26 cellular contexts compared by ENCODE assay signal in genomic region chr1:244640917-244641316, GRCh38.
"Had no signal": no experiment of that assay in that cellular context is flagged by ENCODE, and none has a peak within 500 bp of the region (broad histone marks: within the 10 kb centered on the region; RNA-seq: fewer than 3 reads in every experiment).

No MANE protein-coding gene starts in this region.

- H3K4me1 ChIP-seq: colonic mucosa, esophagus muscularis mucosa, esophagus squamous epithelium, foreskin keratinocyte, gastrocnemius medialis, gastroesophageal sphincter, heart left ventricle, heart right ventricle had no signal

- H3K27me3 ChIP-seq: colonic mucosa, dorsolateral prefrontal cortex, esophagus muscularis mucosa, esophagus squamous epithelium, gastrocnemius medialis, gastroesophageal sphincter had no signal

- FAIRE-seq: endometrium, endothelial cell of umbilical vein, frontal cortex had no signal

- H3K4me3 ChIP-seq: colonic mucosa, coronary artery, dorsolateral prefrontal cortex, esophagus muscularis mucosa, esophagus squamous epithelium, gastrocnemius medialis, gastroesophageal sphincter, heart left ventricle, heart right ventricle had no signal

- DNase-seq: colonic mucosa; cortex of kidney; dermis blood vessel endothelial cell; dorsolateral prefrontal cortex; effector CD4-positive, alpha-beta T cell; effector CD8-positive, alpha-beta T cell; effector memory CD4-positive, alpha-beta T cell; effector memory CD8-positive, alpha-beta T cell; endodermal cell; erythroblast; esophagus squamous epithelium; foreskin fibroblast; foreskin keratinocyte; foreskin melanocyte; gastrocnemius medialis; glutamatergic neuron; heart left ventricle; heart right ventricle had no signal

- H3K27ac ChIP-seq: colonic mucosa, coronary artery, dorsolateral prefrontal cortex, epithelial cell of prostate, esophagus muscularis mucosa, esophagus squamous epithelium, foreskin keratinocyte, gastrocnemius medialis, gastroesophageal sphincter, heart left ventricle, heart right ventricle had no signal

- H3K9me3 ChIP-seq: colonic mucosa, esophagus muscularis mucosa, esophagus squamous epithelium, gastrocnemius medialis, gastroesophageal sphincter, heart left ventricle, heart right ventricle had no signal

- ATAC-seq: effector memory CD8-positive, alpha-beta T cell; esophagus mucosa; foreskin keratinocyte; gastrocnemius medialis; gastroesophageal sphincter; heart left ventricle; heart right ventricle had no signal

- H3K36me3 ChIP-seq: colonic mucosa, esophagus muscularis mucosa, esophagus squamous epithelium, gastrocnemius medialis, gastroesophageal sphincter, heart left ventricle, heart right ventricle had no signal
